In the genomic region with DNA sequence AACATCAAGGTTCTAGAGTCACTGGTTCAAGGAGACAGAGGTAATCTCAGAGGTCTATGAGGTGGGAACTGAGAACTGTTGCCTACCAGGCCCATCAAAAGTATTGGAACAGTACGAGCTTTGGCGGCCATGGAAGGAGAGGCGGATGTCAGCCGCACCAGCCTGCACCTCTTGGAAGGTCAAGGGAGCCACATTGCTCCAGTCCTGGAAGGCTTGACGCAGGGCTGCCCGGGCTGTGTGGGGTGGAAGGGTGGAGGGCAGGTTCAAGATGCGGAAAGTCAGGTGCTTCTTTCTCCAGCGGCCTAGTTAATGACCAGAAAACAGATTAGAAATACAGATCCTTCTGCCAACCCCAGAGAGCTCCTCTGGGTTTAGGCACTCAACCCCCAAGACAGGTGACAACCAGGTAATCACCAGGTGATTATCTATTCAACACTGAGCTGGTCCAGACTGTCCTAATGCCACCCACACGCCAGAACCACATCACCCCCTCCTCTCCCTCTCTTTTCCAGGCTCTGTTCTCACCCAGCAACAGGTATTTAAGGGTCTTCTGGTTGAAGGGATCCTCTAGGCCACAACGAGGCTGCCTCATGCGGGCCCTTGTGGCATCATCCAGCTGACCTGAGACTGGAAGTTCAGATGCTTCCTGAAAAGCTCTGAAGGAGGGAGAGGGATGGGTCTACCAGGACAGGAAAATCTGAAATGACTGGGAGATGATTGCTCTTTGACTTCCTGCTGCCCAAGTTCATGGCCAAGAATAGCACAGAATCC, we compare ENCODE assay signal across 26 cellular contexts. TPM values are rescaled to one million over a fixed set of nuclear protein-coding genes. Genes with fewer than 3 reads are reported as not detected.
"Had no signal": no experiment of that assay in that cellular context is flagged by ENCODE, and none has a peak within 500 bp of the region (broad histone marks: within the 10 kb centered on the region; RNA-seq: fewer than 3 reads in every experiment).

No MANE protein-coding gene starts in this region.

- H3K9me3 ChIP-seq: body of pancreas, left ventricle myocardium inferior, sigmoid colon, thyroid gland had no signal

- H3K36me3 ChIP-seq: left ventricle myocardium inferior, sigmoid colon, thyroid gland had no signal

- H3K4me3 Mint-ChIP-seq: activated B cell treated with CpG ODN at 0.5 μM for 24 hours; activated CD4-positive, alpha-beta T cell treated with anti-CD3 and anti-CD28 coated beads for 36 hours; activated naive CD4-positive, alpha-beta T cell treated with anti-CD3 and anti-CD28 coated beads, Interleukin-2, amount 10 ng/mL, durations not matched to agents 7 days and 5 days; activated naive CD8-positive, alpha-beta T cell treated with anti-CD3 and anti-CD28 coated beads, Interleukin-2, amount 50 U/mL, for 24 hours; activated T-cell treated with anti-CD3 and anti-CD28 coated beads, Interleukin-2, amount 50 U/mL, for 4 hours; natural killer cell; T-helper 1 cell treated with Interleukin-12 subunit alpha and Interleukin-12 subunit beta and Interleukin-4 antibody, amounts not matched to agents 30 μg/mL and 1 μg/mL, for 36 hours had no signal

- H3K27ac ChIP-seq: body of pancreas, left ventricle myocardium inferior, sigmoid colon, thyroid gland had no signal

- H3K36me3 Mint-ChIP-seq: activated naive CD4-positive, alpha-beta T cell treated with anti-CD3 and anti-CD28 coated beads, Interleukin-2, amount 10 ng/mL, durations not matched to agents 7 days and 5 days; natural killer cell had no signal

- DNase-seq: activated B cell treated with CpG ODN at 0.5 μM for 24 hours; activated CD4-positive, alpha-beta T cell treated with anti-CD3 and anti-CD28 coated beads for 36 hours; activated CD4-positive, alpha-beta T cell treated with anti-CD3 and anti-CD28 coated beads, Interleukin-2, amount 50 U/mL, for 4 hours; activated CD8-positive, alpha-beta memory T cell treated with anti-CD3 and anti-CD28 coated beads, Interleukin-2, amount 50 U/mL, for 48 hours; activated naive CD4-positive, alpha-beta T cell treated with anti-CD3 and anti-CD28 coated beads, Interleukin-2, amount 10 ng/mL, durations not matched to agents 7 days and 5 days; activated naive CD8-positive, alpha-beta T cell treated with anti-CD3 and anti-CD28 coated beads, Interleukin-2, amount 50 U/mL, for 24 hours; activated T-cell treated with anti-CD3 and anti-CD28 coated beads, Interleukin-2, amount 50 U/mL, for 4 hours; anterior cingulate cortex; body of pancreas; effector CD4-positive, alpha-beta T cell; glutamatergic neuron; hippocampal formation; left ventricle myocardium inferior; midbrain; natural killer cell; retina; sigmoid colon; stimulated activated CD4-positive, alpha-beta T cell treated with anti-CD3 and anti-CD28 coated beads, Interleukin-2, amount 100 ng/mL, for 48 hours; stimulated activated CD8-positive, alpha-beta memory T cell treated with anti-CD3 and anti-CD28 coated beads, Interleukin-4, amount 100 ng/mL, for 48 hours; stimulated activated naive CD4-positive, alpha-beta T cell; T1000; thyroid gland had no signal

- H3K4me3 ChIP-seq: body of pancreas, thyroid gland had no signal

- H3K4me1 ChIP-seq: body of pancreas, sigmoid colon, thyroid gland had no signal

- H3K4me1 Mint-ChIP-seq: activated B cell treated with CpG ODN at 0.5 μM for 24 hours; activated CD4-positive, alpha-beta T cell treated with anti-CD3 and anti-CD28 coated beads for 36 hours; activated naive CD8-positive, alpha-beta T cell treated with anti-CD3 and anti-CD28 coated beads, Interleukin-2, amount 50 U/mL, for 24 hours had no signal

- ATAC-seq: activated CD4-positive, alpha-beta T cell treated with anti-CD3 and anti-CD28 coated beads for 36 hours; activated naive CD8-positive, alpha-beta T cell treated with anti-CD3 and anti-CD28 coated beads, Interleukin-2, amount 50 U/mL, for 24 hours; activated T-cell treated with anti-CD3 and anti-CD28 coated beads, Interleukin-2, amount 50 U/mL, for 4 hours; body of pancreas; natural killer cell had no signal

- H3K9me3 Mint-ChIP-seq: activated B cell treated with CpG ODN at 0.5 μM for 24 hours; activated naive CD4-positive, alpha-beta T cell treated with anti-CD3 and anti-CD28 coated beads, Interleukin-2, amount 10 ng/mL, durations not matched to agents 7 days and 5 days; activated naive CD8-positive, alpha-beta T cell treated with anti-CD3 and anti-CD28 coated beads, Interleukin-2, amount 50 U/mL, for 24 hours; activated T-cell treated with anti-CD3 and anti-CD28 coated beads, Interleukin-2, amount 50 U/mL, for 4 hours; natural killer cell; T-helper 1 cell treated with Interleukin-12 subunit alpha and Interleukin-12 subunit beta and Interleukin-4 antibody, amounts not matched to agents 30 μg/mL and 1 μg/mL, for 36 hours had no signal

- FAIRE-seq: frontal cortex had no signal

- H3K27ac Mint-ChIP-seq: activated B cell treated with CpG ODN at 0.5 μM for 24 hours; activated CD4-positive, alpha-beta T cell treated with anti-CD3 and anti-CD28 coated beads for 36 hours; activated naive CD4-positive, alpha-beta T cell treated with anti-CD3 and anti-CD28 coated beads, Interleukin-2, amount 10 ng/mL, durations not matched to agents 7 days and 5 days; activated naive CD8-positive, alpha-beta T cell treated with anti-CD3 and anti-CD28 coated beads, Interleukin-2, amount 50 U/mL, for 24 hours; natural killer cell; progenitor cell of endocrine pancreas; T-helper 1 cell treated with Interleukin-12 subunit alpha and Interleukin-12 subunit beta and Interleukin-4 antibody, amounts not matched to agents 30 μg/mL and 1 μg/mL, for 36 hours had no signal

- H3K27me3 ChIP-seq: body of pancreas, thyroid gland had no signal

RNA-seq across cellular contexts. Expression of gene MMP19, which starts 2.0 kb away (rescaled TPM):
- total RNA-seq: activated CD4-positive, alpha-beta T cell treated with anti-CD3 and anti-CD28 coated beads for 36 hours; activated CD8-positive, alpha-beta memory T cell treated with anti-CD3 and anti-CD28 coated beads for 36 hours; activated T-cell treated with anti-CD3 and anti-CD28 coated beads, Interleukin-2, amount 50 U/mL, for 4 hours; frontal cortex had no signal
